In genomic region chr1:25544819-25545218, GRCh38 we compare ENCODE assay signal across 1 cellular context.
TF ChIP-seq lines count a peak whose summit lies in the region.

No MANE protein-coding gene starts in this region.

TF ChIP-seq in K562, 482 proteins besides CTCF, POLR2A, EP300 and RAD21 (continued from another document):
- TF ChIP-seq RREB1 (CRISPR knock-in tag; IDR thresholded peaks at IDR 0.05) (no peak), UBTF (IDR thresholded peaks at IDR 0.05; ENCODE audit: borderline replicate concordance in 1 of 2, low read depth in 2 of 2, low read length in 2 of 2) (no peak), FOXA3 (CRISPR knock-in tag; conservative IDR thresholded peaks at IDR 0.05 in 1 of 2, IDR thresholded peaks at IDR 0.05 in 1 of 2) (0 out of 4 replicates have a peak, but pooled peaks of 1 of the 2 experiments have one; percentile 41)
